In genomic region chr16:81524382-81524781, GRCh38 we compare ENCODE assay signal across 1 cellular context.
TF ChIP-seq lines count a peak whose summit lies in the region.

No MANE protein-coding gene starts in this region.

TF ChIP-seq in SK-N-SH, 30 proteins besides CTCF, POLR2A, EP300 and RAD21 (continued from another document):
- TF ChIP-seq USF2 (IDR thresholded peaks at IDR 0.05; ENCODE audit: borderline replicate concordance, low read depth, low read length): no peak
- TF ChIP-seq RCOR1 (IDR thresholded peaks at IDR 0.05; ENCODE audit: low read length): no peak
- TF ChIP-seq NRF1 (IDR thresholded peaks at IDR 0.05; ENCODE audit: low read depth, low read length): no peak
- TF ChIP-seq POLR2AphosphoS5 (IDR thresholded peaks at IDR 0.05; ENCODE audit: low read depth, low read length): no peak
- no peak for TF ChIP-seq FOSL2 (IDR thresholded peaks at IDR 0.05; ENCODE audit: borderline replicate concordance, low read depth)
- no peak for TF ChIP-seq FOXM1 (IDR thresholded peaks at IDR 0.05; ENCODE audit: low read depth)
- TF ChIP-seq MAX (IDR thresholded peaks at IDR 0.05; ENCODE audit: low read depth): no peak
- TF ChIP-seq FOXJ3 (CRISPR knock-in tag; IDR thresholded peaks at IDR 0.05): no peak
